ENCODE assay signal across 8 cellular contexts in genomic region chr11:59144579-59145345, GRCh38. TPM values are rescaled to one million over a fixed set of nuclear protein-coding genes. Genes with fewer than 3 reads are reported as not detected.
DNase-seq lines count a peak whose midpoint lies in the region; ATAC-seq and TF ChIP-seq lines count a peak whose summit lies in the region.

No MANE protein-coding gene starts in this region.

- H4K20me1 ChIP-seq in OCI-LY3 (ENCODE audit: insufficient read depth, low read length) = no peaks in the 10 kb centered on the region

- H3K79me2 ChIP-seq in OCI-LY3 (ENCODE audit: low read length) = peaks cover 24% of the 10 kb centered on the region

- intact Hi-C loops in naive thymus-derived CD4-positive, alpha-beta T cell (cut with micrococcal nuclease) = loop anchor here (1.0 to 10.0 kb wide), 12 partner anchors 8 to 1820 kb away; partner anchors contain the start of genes FAM111B (in 1 of the 2), MRPL16 (in 1 of the 2), PATL1 (in 1 of the 2) and STX3 (in 1 of the 2)

- in situ Hi-C loops in Caki2 (cut with HindIII; ENCODE audit: low pct_unique_long_range_greater_than_20kb, low sequenced_read_pairs) = no loop called here

- DNase-seq in Caki2 (ENCODE audit: low read depth) = peak; percentile 84
- peak; percentile 89 for DNase-seq in HT1080 (ENCODE audit: low read depth)
- peak; percentile 50 for DNase-seq in activated T-helper 1 cell treated with Interleukin-2 at 50 U/mL for 16 hours (ENCODE audit: low read depth)
- DNase-seq in fibroblast of mammary gland (ENCODE audit: low read depth) = peak; percentile 77
- DNase-seq in naive thymus-derived CD4-positive, alpha-beta T cell = peak; percentile 34 to 85 (median 78)
- DNase-seq in stimulated activated naive CD4-positive, alpha-beta T cell (lab: John Stamatoyannopoulos, UW) = peak; percentile 47 to 80 (median 66)

- H3K4me3 Mint-ChIP-seq in naive thymus-derived CD4-positive, alpha-beta T cell = peak overlapping the region; percentile 95 to 100 (median 98)

- no peaks in the 10 kb centered on the region for H3K9me3 ChIP-seq in OCI-LY3 (ENCODE audit: insufficient read depth, low read length)
- H3K9me3 ChIP-seq in naive thymus-derived CD4-positive, alpha-beta T cell (ENCODE audit: control insufficient read depth in 2 of 3, low read length in 3 of 3) = no peaks in the 10 kb centered on the region

- ATAC-seq in GM21360 (IDR thresholded peaks at IDR 0.05; ENCODE audit: unreplicated experiment) = peak; percentile 58
- peak; percentile 63 for ATAC-seq in naive thymus-derived CD4-positive, alpha-beta T cell

- H3K9me3 Mint-ChIP-seq in naive thymus-derived CD4-positive, alpha-beta T cell = no peaks in the 10 kb centered on the region

- H3K27me3 Mint-ChIP-seq in naive thymus-derived CD4-positive, alpha-beta T cell = no peaks in the 10 kb centered on the region

- no peaks in the 10 kb centered on the region for H3K27me3 ChIP-seq in OCI-LY3 (ENCODE audit: low read depth, low read length)
- H3K27me3 ChIP-seq in naive thymus-derived CD4-positive, alpha-beta T cell (ENCODE audit: control insufficient read depth in 2 of 2, insufficient read depth in 2 of 2, low read length in 2 of 2) = no peaks in the 10 kb centered on the region

- H3K36me3 ChIP-seq in OCI-LY3 (replicated peaks; ENCODE audit: low read depth, low read length) = peaks cover 31% of the 10 kb centered on the region
- peaks cover 0 to 11% (median 4%) of the 10 kb centered on the region in 3 experiments for H3K36me3 ChIP-seq in naive thymus-derived CD4-positive, alpha-beta T cell (ENCODE audit: control insufficient read depth in 2 of 3, insufficient read depth in 3 of 3, low read length in 3 of 3)

- peak overlapping the region; percentile 79 for H3K4me2 ChIP-seq in OCI-LY3 (ENCODE audit: low read length)

- peak overlapping the region; percentile 85 for H3K9ac ChIP-seq in OCI-LY3 (ENCODE audit: low read length)

- peaks cover 0 to 22% (median 12%) of the 10 kb centered on the region in 5 donors for H3K36me3 Mint-ChIP-seq in naive thymus-derived CD4-positive, alpha-beta T cell

- peak overlapping the region; percentile 89 for H3K4me3 ChIP-seq in OCI-LY3 (ENCODE audit: low read length)
- peak overlapping the region; percentile 61 for H3K4me3 ChIP-seq in fibroblast of mammary gland (ENCODE audit: control insufficient read depth, low read depth, low read length)
- peak overlapping the region; percentile 97 for H3K4me3 ChIP-seq in naive thymus-derived CD4-positive, alpha-beta T cell (ENCODE audit: low read length)

- H3K27ac Mint-ChIP-seq in naive thymus-derived CD4-positive, alpha-beta T cell = peak overlapping the region; percentile 93 to 99 (median 97)

- TF ChIP-seq CTCF in OCI-LY3 (IDR thresholded peaks at IDR 0.05; ENCODE audit: low read depth, low read length) (peak; percentile 40; the same call in 1 of the 2 replicates), fibroblast of mammary gland (conservative IDR thresholded peaks at IDR 0.05; ENCODE audit: control insufficient read depth, insufficient read depth, low read depth, low read length) (no peak)

- H3K27ac ChIP-seq in OCI-LY3 (ENCODE audit: low read length) = peak overlapping the region; percentile 79
- H3K27ac ChIP-seq in naive thymus-derived CD4-positive, alpha-beta T cell (ENCODE audit: low read depth, low read length) = peak overlapping the region; percentile 81

- CTCF ChIA-PET in naive thymus-derived CD4-positive, alpha-beta T cell (lab: Charles Lee) = interaction anchor here (1.1 to 2.0 kb wide), 3 partner anchors 8 to 25 kb away, joined by 4 to 15 read pairs (median 4); no protein-coding TSS in a partner anchor

- POLR2A ChIA-PET in naive thymus-derived CD4-positive, alpha-beta T cell (lab: Charles Lee) = interaction anchor here (1.0 to 2.0 kb wide), 5 partner anchors 9 to 471 kb away, joined by 3 to 10 read pairs (median 3); no protein-coding TSS in a partner anchor

- peaks cover 46 to 78% (median 54%) of the 10 kb centered on the region in 7 donors for H3K4me1 Mint-ChIP-seq in naive thymus-derived CD4-positive, alpha-beta T cell

- peaks cover 23% of the 10 kb centered on the region for H3K4me1 ChIP-seq in OCI-LY3 (ENCODE audit: low read length)
- peaks cover 19 to 24% of the 10 kb centered on the region in 2 donors for H3K4me1 ChIP-seq in naive thymus-derived CD4-positive, alpha-beta T cell (ENCODE audit: control insufficient read depth in 2 of 2, insufficient read depth in 2 of 2, low read length in 2 of 2)

- peak overlapping the region; percentile 91 for H2AFZ ChIP-seq in OCI-LY3 (ENCODE audit: low read depth, low read length)

RNA-seq across cellular contexts. Expression of gene FAM111A, which starts 2.1 kb away (rescaled TPM):
- total RNA-seq in Caki2 (2014; rRNA removed; shearing (Covaris generic); ENCODE audit: low replicate concordance) = 28.7 and 39.5 TPM in 2 replicates
- 48.0 and 51.4 TPM in 2 replicates for total RNA-seq in HT1080 (2014; rRNA removed; shearing (Covaris generic))
- 22.5 and 29.1 TPM in 2 replicates for polyA plus RNA-seq in HT1080 (2015; cell fraction: cytosol; rRNA removed)
- polyA plus RNA-seq in HT1080 (2015; cell fraction: nucleus; rRNA removed) = 99.0 and 99.9 TPM in 2 replicates
- 100 to 1,000 TPM in 3 of 5 experiments, 10 to 100 TPM in 2; 73.1 to 138 (median 117) TPM for total RNA-seq in naive thymus-derived CD4-positive, alpha-beta T cell
- 10 to 100 TPM; 23.0 to 32.0 TPM for polyA plus RNA-seq in naive thymus-derived CD4-positive, alpha-beta T cell

RNA-seq across cellular contexts. Expression of gene DTX4, which starts 27.2 kb away (rescaled TPM):
- 2.0 and 4.2 TPM in 2 replicates for total RNA-seq in Caki2 (2014; rRNA removed; shearing (Covaris generic); ENCODE audit: low replicate concordance)
- total RNA-seq in HT1080 (2014; rRNA removed; shearing (Covaris generic)) = 1.2 and 2.8 TPM in 2 replicates
- polyA plus RNA-seq in HT1080 (2015; cell fraction: cytosol; rRNA removed) = 0.67 and 1.3 TPM in 2 replicates
- 1.00 and 1.4 TPM in 2 replicates for polyA plus RNA-seq in HT1080 (2015; cell fraction: nucleus; rRNA removed)
- 1 to 10 TPM in 4 of 5 experiments, under 1 TPM in 1; 0.22 to 3.9 (median 2.2) TPM for total RNA-seq in naive thymus-derived CD4-positive, alpha-beta T cell
- polyA plus RNA-seq in naive thymus-derived CD4-positive, alpha-beta T cell = under 1 TPM; 0.22 to 0.35 TPM

RNA-seq across cellular contexts. Expression of gene FAM111B, which starts 37.7 kb away (rescaled TPM):
- total RNA-seq in Caki2 (2014; rRNA removed; shearing (Covaris generic); ENCODE audit: low replicate concordance) = 6.4 and 7.5 TPM in 2 replicates
- 22.5 and 25.4 TPM in 2 replicates for total RNA-seq in HT1080 (2014; rRNA removed; shearing (Covaris generic))
- polyA plus RNA-seq in HT1080 (2015; cell fraction: cytosol; rRNA removed) = 7.0 and 8.6 TPM in 2 replicates
- 15.8 and 24.3 TPM in 2 replicates for polyA plus RNA-seq in HT1080 (2015; cell fraction: nucleus; rRNA removed)
- 10 to 100 TPM in 1 of 5 experiments, under 1 TPM in 3, not detected in 1; 0.11 to 79.8 (median 0.42) TPM for total RNA-seq in naive thymus-derived CD4-positive, alpha-beta T cell
- polyA plus RNA-seq in naive thymus-derived CD4-positive, alpha-beta T cell = not detected

RNA-seq across cellular contexts. Expression of gene GLYATL1B, which starts 58.7 kb away (rescaled TPM):
- not detected in 2 replicates for total RNA-seq in Caki2 (2014; rRNA removed; shearing (Covaris generic); ENCODE audit: low replicate concordance)
- total RNA-seq in HT1080 (2014; rRNA removed; shearing (Covaris generic)) = not detected in 2 replicates
- polyA plus RNA-seq in HT1080 (2015; cell fraction: cytosol; rRNA removed) = not detected in 2 replicates
- not detected in 2 replicates for polyA plus RNA-seq in HT1080 (2015; cell fraction: nucleus; rRNA removed)
- not detected for total RNA-seq in naive thymus-derived CD4-positive, alpha-beta T cell
- not detected for polyA plus RNA-seq in naive thymus-derived CD4-positive, alpha-beta T cell

Comparison
In these comparisons a context has a peak if more than half of its experiments do, and no peak if none do; other contexts are left out.
1. Peak in every context shown above with its lines: DNase-seq, ATAC-seq, H3K4me3 ChIP-seq and H3K27ac ChIP-seq.